11 cellular contexts compared by ENCODE assay signal in the genomic region with DNA sequence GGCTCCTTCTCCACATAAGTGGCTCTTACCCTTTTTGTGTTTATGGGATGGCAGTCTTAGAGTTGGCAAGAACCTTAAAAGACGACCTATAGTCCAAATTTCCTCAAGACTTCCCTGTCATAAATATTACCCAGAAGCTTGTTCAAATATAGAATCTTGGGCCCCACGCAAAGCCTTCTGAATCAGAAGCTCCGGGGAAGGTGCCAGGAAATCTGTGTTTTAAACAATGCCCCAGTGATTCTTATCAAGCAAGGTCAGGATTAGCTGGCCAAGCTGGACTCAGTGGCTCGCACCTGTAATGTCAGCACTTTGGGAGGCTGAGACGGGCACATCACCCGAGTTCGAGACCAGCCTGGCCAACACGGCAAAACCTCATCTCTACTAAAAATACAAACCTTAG.
DNase-seq lines count a peak whose midpoint lies in the region; TF ChIP-seq lines count a peak whose summit lies in the region.
"Had no signal": no experiment of that assay in that cellular context is flagged by ENCODE, and none has a peak within 500 bp of the region (broad histone marks: within the 10 kb centered on the region; RNA-seq: fewer than 3 reads in every experiment).

No MANE protein-coding gene starts in this region.

- intact Hi-C loops in PC-9 (cut with micrococcal nuclease; ENCODE audit: unreplicated experiment), result loop anchor here (1.0 kb wide), 2 partner anchors 21 to 33 kb away; no protein-coding TSS in a partner anchor

- 0 out of 2 replicates have a peak, but pooled peaks cover 3% of the 10 kb centered on the region for H3K36me3 ChIP-seq in PC-9 (ENCODE audit: low read depth)
- peaks cover 0 to 47% of the 10 kb centered on the region in 2 donors for H3K36me3 ChIP-seq in esophagus (ENCODE audit: control insufficient read depth in 2 of 2, insufficient read depth in 2 of 2, low read length in 1 of 2)
- H3K36me3 ChIP-seq in osteoblast (ENCODE audit: insufficient read depth, low read length), result peaks cover 27% of the 10 kb centered on the region
- H3K36me3 ChIP-seq: SJCRH30 had no signal

- POLR2A ChIA-PET in PC-9 (lab: Charles Lee; ENCODE audit: unreplicated experiment), result no interaction called here

- H3K9me3 ChIP-seq in PC-9 (ENCODE audit: insufficient read depth, low read depth) (no peaks in the 10 kb centered on the region), esophagus (ENCODE audit: control insufficient read depth in 2 of 2, insufficient read depth in 1 of 2, low read depth in 1 of 2, low read length in 1 of 2) (no peaks in the 10 kb centered on the region), osteoblast (ENCODE audit: low read depth, low read length) (no peaks in the 10 kb centered on the region)
- H3K9me3 ChIP-seq: SJCRH30 had no signal

- H3K27me3 ChIP-seq in PC-9 (ENCODE audit: insufficient read depth, low read depth) (no peaks in the 10 kb centered on the region), esophagus (ENCODE audit: control insufficient read depth in 1 of 2, insufficient read depth in 2 of 2, low read length in 2 of 2) (no peaks in the 10 kb centered on the region), osteoblast (ENCODE audit: insufficient read depth, low read length) (no peaks in the 10 kb centered on the region)
- H3K27me3 ChIP-seq: SJCRH30 had no signal

- DNase-seq in Daoy (ENCODE audit: low read depth) (peak; percentile 76), PC-9 (peak; percentile 58 to 78), osteoblast (ENCODE audit: insufficient read length, low spot score, missing footprints) (peak; percentile 84), DMS79 treated with DMSO at 0.1 percent for 48 hours (lab: John Stamatoyannopoulos, UW) (no peak), DMS79 (lab: John Stamatoyannopoulos, UW) (no peak), epidermal melanocyte (ENCODE audit: insufficient read length, low spot score) (no peak)
- no peak for DNase-seq in activated CD4-positive, CD25-positive, alpha-beta regulatory T cell (lab: John Stamatoyannopoulos, UW)
- DNase-seq: activated CD4-positive, alpha-beta memory T cell treated with anti-CD3 and anti-CD28 coated beads, Interleukin-2, amount 10 ng/mL, durations not matched to agents 7 days and 5 days; foreskin melanocyte; SJCRH30 had no signal

- no TSS peak for BruUV-seq in PC-9 (replicated peaks; lab: Mats Ljungman, UMichigan)

- peak overlapping the region; percentile 48 for H3K4me2 ChIP-seq in PC-9
- H3K4me2 ChIP-seq in osteoblast (ENCODE audit: insufficient read depth, low read length), result no peak overlapping the region

- H3K27ac ChIP-seq in PC-9 (peak overlapping the region; percentile 45), esophagus (ENCODE audit: low read depth in 2 of 2, low read length in 1 of 2) (peak overlapping the region; percentile 43 to 48), osteoblast (ENCODE audit: low read depth, low read length) (no peak overlapping the region)
- H3K27ac ChIP-seq: SJCRH30 had no signal

- H4K20me1 ChIP-seq in PC-9 (ENCODE audit: insufficient read depth) (no peaks in the 10 kb centered on the region), osteoblast (ENCODE audit: insufficient read depth, low read length) (peaks cover 11% of the 10 kb centered on the region)

- H3K9me2 ChIP-seq in PC-9 (ENCODE audit: insufficient read depth), result no peaks in the 10 kb centered on the region

- H3F3A ChIP-seq in PC-9 (ENCODE audit: insufficient read depth, low read depth), result peaks cover 63% of the 10 kb centered on the region

- H3K4me1 ChIP-seq in PC-9 (replicated peaks; ENCODE audit: insufficient read depth) (peaks cover 61% of the 10 kb centered on the region), esophagus (ENCODE audit: control insufficient read depth in 2 of 2, insufficient read depth in 2 of 2, low read length in 1 of 2) (peaks cover 0 to 9% of the 10 kb centered on the region in 2 donors), osteoblast (ENCODE audit: insufficient read depth, low read length) (peaks cover 11% of the 10 kb centered on the region)

- no peak overlapping the region for H2AFZ ChIP-seq in PC-9
- no peak overlapping the region for H2AFZ ChIP-seq in osteoblast (ENCODE audit: low read length)

- H3K79me2 ChIP-seq in PC-9 (ENCODE audit: low read depth), result no peaks in the 10 kb centered on the region
- H3K79me2 ChIP-seq in osteoblast (ENCODE audit: insufficient read depth, low read length), result peaks cover 4% of the 10 kb centered on the region

- TF ChIP-seq CTCF in PC-9 (conservative IDR thresholded peaks at IDR 0.05) (no peak), osteoblast (IDR thresholded peaks at IDR 0.05; ENCODE audit: extremely low read depth, low read depth, low read length) (no peak)

- H3K4me3 ChIP-seq in PC-9, result no peak overlapping the region
- no peak overlapping the region for H3K4me3 ChIP-seq in esophagus (ENCODE audit: low read depth in 1 of 2, low read length in 2 of 2)
- no peak overlapping the region for H3K4me3 ChIP-seq in osteoblast (ENCODE audit: insufficient read depth, low read length)
- H3K4me3 ChIP-seq: SJCRH30 had no signal

- CTCF ChIA-PET in PC-9 (lab: Charles Lee), result interaction anchor here (0.6 kb wide), 1 partner anchor 32 kb away, joined by 5 read pairs; no protein-coding TSS in a partner anchor

- 59 to 63% methylated on average over 8 of the region's 8 CpGs for WGBS in esophagus, 2 donors

Comparison
In these comparisons a context has a peak if more than half of its experiments do, and no peak if none do; other contexts are left out.
1. DNase-seq: peak in Daoy (single experiment), PC-9 (2 of 2) and osteoblast (single experiment); none in activated CD4-positive, CD25-positive, alpha-beta regulatory T cell (0 of 4), DMS79 treated with DMSO at 0.1 percent for 48 hours (single experiment), DMS79 (single experiment) and epidermal melanocyte (single experiment).